8 cellular contexts compared by ENCODE assay signal in the genomic region with DNA sequence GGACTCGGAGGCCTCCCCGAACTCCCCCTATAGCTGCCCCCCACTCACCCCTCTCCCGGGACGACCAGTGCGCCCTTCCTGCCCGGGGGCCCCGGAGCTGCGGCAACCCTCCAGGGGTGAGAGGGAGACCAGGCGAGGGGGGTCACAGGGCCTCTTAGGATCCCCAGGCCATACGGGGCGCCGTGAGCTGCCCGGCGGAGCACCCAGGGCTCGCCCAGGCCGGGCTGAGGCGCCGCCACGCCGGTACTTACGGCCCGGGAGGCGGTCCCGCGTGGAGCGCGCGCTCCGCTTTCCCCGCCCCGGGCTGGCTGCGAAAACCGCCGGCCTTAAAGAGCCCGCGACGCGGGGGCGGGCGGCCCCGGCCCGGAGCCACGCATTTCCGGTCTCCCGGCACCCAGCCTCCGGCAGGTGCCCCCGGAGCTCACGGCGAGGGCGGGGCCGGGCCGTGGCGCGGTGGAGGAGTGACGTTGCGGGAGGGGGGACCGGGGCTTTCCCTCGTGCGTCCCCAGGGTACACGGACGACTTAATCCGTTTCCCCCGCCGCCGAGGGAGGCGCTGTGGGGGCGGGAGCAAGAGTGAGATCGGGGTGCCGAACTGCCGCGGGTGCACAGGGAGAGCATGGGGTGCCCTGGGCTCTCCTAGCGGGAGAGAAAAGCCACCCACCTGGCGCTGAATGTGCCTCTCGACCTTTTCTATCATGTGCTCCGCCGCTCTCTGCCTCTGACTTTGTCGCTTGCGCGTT. TPM values are rescaled to one million over a fixed set of nuclear protein-coding genes. Genes with fewer than 3 reads are reported as not detected.
DNase-seq lines count a peak whose midpoint lies in the region; ATAC-seq and TF ChIP-seq lines count a peak whose summit lies in the region.

METTL21A (minus strand) TSS at position 381 of the 742 bp plus-strand sequence. CDS start 1,019 bp downstream, outside the sequence.

- peak within 1 kb of the TSS; percentile 97 for H3K23ac ChIP-seq in IMR-90 (ENCODE audit: low read depth, low read length)

- DNase-seq in DMS153 treated with DMSO at 0.1 percent for 48 hours (lab: John Stamatoyannopoulos, UW; ENCODE audit: unreplicated experiment) (peak; percentile 86), IMR-90 (peak; percentile 86), OCI-M2 (lab: John Stamatoyannopoulos, UW; ENCODE audit: unreplicated experiment) (peak; percentile 46), activated T-cell treated with anti-CD3 and anti-CD28 coated beads for 4 hours (peak; percentile 96), epithelial cell of proximal tubule (ENCODE audit: low read depth) (no peak)
- peak; percentile 85 to 89 for DNase-seq in stimulated activated CD8-positive, alpha-beta memory T cell treated with anti-CD3 and anti-CD28 coated beads, Interleukin-7, amount 100 ng/mL, for 1 hour (ENCODE audit: low read depth in 2 of 2)

- intact Hi-C loops in IMR-90 (cut with micrococcal nuclease): loop anchor here (1.0 to 10.0 kb wide), 7 partner anchors 86 to 930 kb away; partner anchors contain the start of gene CCNYL1

- H3K9ac ChIP-seq in IMR-90 (ENCODE audit: low read depth, low read length): peak within 1 kb of the TSS; percentile 97
- H3K9ac ChIP-seq in mucosa of rectum (ENCODE audit: low read depth in 1 of 2, low read length in 2 of 2): peak within 1 kb of the TSS; percentile 89 to 90

- peak within 1 kb of the TSS; percentile 86 for H2BK120ac ChIP-seq in IMR-90 (ENCODE audit: low read depth, low read length)

- peak within 1 kb of the TSS; percentile 96 for H3K4ac ChIP-seq in IMR-90 (ENCODE audit: low read depth, low read length)

- peak within 1 kb of the TSS; percentile 93 for H3K14ac ChIP-seq in IMR-90 (replicated peaks; ENCODE audit: low read depth, low read length)

- H4K8ac ChIP-seq in IMR-90 (ENCODE audit: low read depth in 2 of 2, low read length in 2 of 2): peak within 1 kb of the TSS; percentile 88 to 94

- H3K18ac ChIP-seq in IMR-90 (ENCODE audit: low read depth, low read length): peak within 1 kb of the TSS; percentile 71

- H2AFZ ChIP-seq in IMR-90 (replicated peaks; ENCODE audit: low read length, poor library complexity): peak within 1 kb of the TSS; percentile 98

- H3K36me3 ChIP-seq in IMR-90 (ENCODE audit: control insufficient read depth, insufficient read depth, low read length) (peaks cover 9% of the 10 kb centered on the region), mucosa of rectum (ENCODE audit: control insufficient read depth in 2 of 2, insufficient read depth in 2 of 2, low read length in 2 of 2) (peaks cover 3 to 5% of the 10 kb centered on the region in 2 donors)

- dilution Hi-C loops in IMR-90 (cut with HindIII; ENCODE audit: low sequenced_read_pairs, unreplicated experiment): no loop called here

- H3K4me2 ChIP-seq in IMR-90 (ENCODE audit: low read depth, low read length): peak within 1 kb of the TSS; percentile 96

- H4K5ac ChIP-seq in IMR-90 (ENCODE audit: low read depth, low read length): peak within 1 kb of the TSS; percentile 88

- WGBS in IMR-90 (ENCODE audit: extremely low coverage in 2 of 2, insufficient read length in 1 of 2), 2 experiments: 0% methylated on average over 13 of the region's 79 CpGs; no CpG with 5 or more reads in 1 of the 2 experiments

- CTCF ChIA-PET in IMR-90 (lab: Yijun Ruan, JAX): interaction anchor here (0.6 to 1.5 kb wide), 6 partner anchors 8 to 492 kb away, joined by 3 to 5 read pairs (median 3); partner anchors contain the start of gene CCNYL1

- in situ Hi-C loops in IMR-90 (cut with MboI; ENCODE audit: low sequenced_read_pairs): loop anchor here (25.0 kb wide), 1 partner anchor 437 kb away; no protein-coding TSS in a partner anchor

- POLR2A ChIA-PET in IMR-90 (lab: Charles Lee; ENCODE audit: unreplicated experiment): interaction anchor here (1.2 kb wide), 1 partner anchor 9 kb away, joined by 3 read pairs; no protein-coding TSS in a partner anchor

- H2BK20ac ChIP-seq in IMR-90 (ENCODE audit: low read depth, low read length): peak within 1 kb of the TSS; percentile 78

- peak within 1 kb of the TSS; percentile 75; the same call in 2 of the 3 replicates for H2BK15ac ChIP-seq in IMR-90 (ENCODE audit: low read depth, low read length)

- peaks cover 3% of the 10 kb centered on the region; the same call in 1 of the 2 replicates for H3K9me1 ChIP-seq in IMR-90 (ENCODE audit: insufficient read depth, low read length)

- peak; percentile 58 for ATAC-seq in GM21529 (IDR thresholded peaks at IDR 0.05; ENCODE audit: unreplicated experiment)
- peak; percentile 92 for ATAC-seq in IMR-90 (ENCODE audit: low read depth)

- TF ChIP-seq RAD21 in IMR-90 (IDR thresholded peaks at IDR 0.05; ENCODE audit: low read length): no peak; the same call in 1 of the 2 replicates

- peak within 1 kb of the TSS; percentile 95 for H4K91ac ChIP-seq in IMR-90 (ENCODE audit: insufficient read depth, low read depth, low read length)

- H3K27me3 ChIP-seq in IMR-90 (ENCODE audit: control insufficient read depth, insufficient read depth, low read length) (no peaks in the 10 kb centered on the region), mucosa of rectum (ENCODE audit: control insufficient read depth in 2 of 2, insufficient read depth in 2 of 2, low read length in 2 of 2) (no peaks in the 10 kb centered on the region)

- peak; percentile 89 for TF ChIP-seq POLR2A in IMR-90 (IDR thresholded peaks at IDR 0.05; ENCODE audit: low read depth, low read length)

- H3K4me1 ChIP-seq in IMR-90 (ENCODE audit: control insufficient read depth, insufficient read depth, low read length) (peaks cover 6% of the 10 kb centered on the region; the same call in 1 of the 2 replicates), mucosa of rectum (ENCODE audit: control insufficient read depth in 2 of 2, insufficient read depth in 2 of 2, low read length in 2 of 2) (peaks cover 6 to 7% of the 10 kb centered on the region in 2 donors)

- H2AK5ac ChIP-seq in IMR-90 (ENCODE audit: low read depth, low read length): peak within 1 kb of the TSS; percentile 80

- H3K27ac ChIP-seq in IMR-90 (ENCODE audit: insufficient read depth, low read length) (peak within 1 kb of the TSS; percentile 98), mucosa of rectum (ENCODE audit: low read depth in 2 of 2, low read length in 2 of 2) (peak within 1 kb of the TSS; percentile 89 to 92)

- peak within 1 kb of the TSS; percentile 80 for H2BK5ac ChIP-seq in IMR-90 (ENCODE audit: low read depth, low read length, poor library complexity, severe bottlenecking)

- H2AK9ac ChIP-seq in IMR-90 (replicated peaks; ENCODE audit: low read depth, low read length, poor library complexity): peak within 1 kb of the TSS; percentile 80

- TF ChIP-seq CTCF in IMR-90 (conservative IDR thresholded peaks at IDR 0.05; ENCODE audit: low read depth, low read length) (peak; percentile 43), epithelial cell of proximal tubule (conservative IDR thresholded peaks at IDR 0.05; ENCODE audit: low read depth, low read length) (peak; percentile 48)

- H4K20me1 ChIP-seq in IMR-90 (ENCODE audit: insufficient read depth, low read length): no peaks in the 10 kb centered on the region

- BruUV-seq in IMR-90 (replicated peaks; lab: Mats Ljungman, UMichigan): no TSS peak

- H3K9me3 ChIP-seq in IMR-90 (ENCODE audit: control insufficient read depth, insufficient read depth, low read length) (no peaks in the 10 kb centered on the region), mucosa of rectum (ENCODE audit: control insufficient read depth in 2 of 2, low read length in 2 of 2) (no peaks in the 10 kb centered on the region)

- H3K79me1 ChIP-seq in IMR-90 (ENCODE audit: low read depth in 1 of 2, low read length in 2 of 2): peaks cover 3 to 25% of the 10 kb centered on the region in 2 experiments

- peak within 1 kb of the TSS; percentile 96 for H3K56ac ChIP-seq in IMR-90 (ENCODE audit: extremely low read depth, insufficient read depth, low read length)

- H3K4me3 ChIP-seq in IMR-90 (ENCODE audit: insufficient read depth, low read depth, low read length): peak within 1 kb of the TSS; percentile 88
- H3K4me3 ChIP-seq in epithelial cell of proximal tubule (ENCODE audit: low read depth, low read length): peak within 1 kb of the TSS; percentile 79
- peak within 1 kb of the TSS; percentile 96 to 99 for H3K4me3 ChIP-seq in mucosa of rectum (ENCODE audit: low read length in 2 of 2)

TF ChIP-seq in IMR-90, 13 proteins besides CTCF, POLR2A, EP300 and RAD21:
- TF ChIP-seq FOS (IDR thresholded peaks at IDR 0.05; ENCODE audit: low read depth, low read length) (0 out of 2 replicates have a peak, but pooled peaks have one; percentile 2), SMC3 (IDR thresholded peaks at IDR 0.05; ENCODE audit: low read depth, low read length) (peak; percentile 10; the same call in 1 of the 2 replicates), MAZ (IDR thresholded peaks at IDR 0.05; ENCODE audit: borderline replicate concordance, low read depth, low read length) (peak; percentile 95), MXI1 (IDR thresholded peaks at IDR 0.05; ENCODE audit: borderline replicate concordance, low read depth, low read length) (peak; percentile 13), RFX5 (IDR thresholded peaks at IDR 0.05; ENCODE audit: low read depth, low read length) (no peak), NFE2L2 (IDR thresholded peaks at IDR 0.05; ENCODE audit: low read depth, low read length) (no peak), RCOR1 (IDR thresholded peaks at IDR 0.05; ENCODE audit: insufficient replicate concordance, low read length) (no peak), CEBPB (IDR thresholded peaks at IDR 0.05; ENCODE audit: low read depth, low read length) (no peak), MAFK (IDR thresholded peaks at IDR 0.05; ENCODE audit: low read depth, low read length) (no peak)
- TF ChIP-seq, protein P1, sequence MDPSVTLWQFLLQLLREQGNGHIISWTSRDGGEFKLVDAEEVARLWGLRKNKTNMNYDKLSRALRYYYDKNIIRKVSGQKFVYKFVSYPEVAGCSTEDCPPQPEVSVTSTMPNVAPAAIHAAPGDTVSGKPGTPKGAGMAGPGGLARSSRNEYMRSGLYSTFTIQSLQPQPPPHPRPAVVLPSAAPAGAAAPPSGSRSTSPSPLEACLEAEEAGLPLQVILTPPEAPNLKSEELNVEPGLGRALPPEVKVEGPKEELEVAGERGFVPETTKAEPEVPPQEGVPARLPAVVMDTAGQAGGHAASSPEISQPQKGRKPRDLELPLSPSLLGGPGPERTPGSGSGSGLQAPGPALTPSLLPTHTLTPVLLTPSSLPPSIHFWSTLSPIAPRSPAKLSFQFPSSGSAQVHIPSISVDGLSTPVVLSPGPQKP (IDR thresholded peaks at IDR 0.05; ENCODE audit: borderline replicate concordance, low read depth, low read length): no peak

RNA-seq across cellular contexts. Expression of gene METTL21A, which starts in this region (rescaled TPM):
- total RNA-seq in IMR-90 (2012; rRNA removed) (5.9 and 11.4 TPM in 2 replicates), epithelial cell of proximal tubule (43.6 and 48.0 TPM in 2 replicates)
- 11.1 and 11.6 TPM in 2 replicates for polyA plus RNA-seq in IMR-90 (2012; rRNA removed)
- polyA plus RNA-seq in IMR-90 (2012; cell fraction: cytosol; rRNA removed): 10.6 and 10.7 TPM in 2 replicates
- 3.7 and 5.9 TPM in 2 replicates for polyA plus RNA-seq in IMR-90 (2012; cell fraction: nucleus; rRNA removed; ENCODE audit: low replicate concordance)
